In genomic region chr7:21773326-21773725, GRCh38 we compare ENCODE assay signal across 17 cellular contexts.
DNase-seq lines count a peak whose midpoint lies in the region; ATAC-seq and TF ChIP-seq lines count a peak whose summit lies in the region.
"Had no signal": no experiment of that assay in that cellular context is flagged by ENCODE, and none has a peak within 500 bp of the region (broad histone marks: within the 10 kb centered on the region; RNA-seq: fewer than 3 reads in every experiment).

No MANE protein-coding gene starts in this region.

- peak overlapping the region; percentile 89 for H3K27ac ChIP-seq in HUES48 (ENCODE audit: low read depth, low read length)
- H3K27ac ChIP-seq: HL-60, SJSA1 had no signal

- ATAC-seq in effector memory CD8-positive, alpha-beta T cell (replicated peaks) = no peak
- ATAC-seq: K562, PC-3 had no signal

- peaks cover 59% of the 10 kb centered on the region for H3K4me1 ChIP-seq in HUES48 (ENCODE audit: control insufficient read depth, insufficient read depth, low read length)
- H3K4me1 ChIP-seq: SJSA1 had no signal

- no peaks in the 10 kb centered on the region for H3K9me3 Mint-ChIP-seq in effector memory CD8-positive, alpha-beta T cell
- H3K9me3 Mint-ChIP-seq: CD14-positive monocyte had no signal

- H3K4me3 Mint-ChIP-seq in effector memory CD8-positive, alpha-beta T cell = no peak overlapping the region
- H3K4me3 Mint-ChIP-seq: CD14-positive monocyte had no signal

- DNase-seq in foreskin melanocyte (peak; percentile 12), middle frontal gyrus (ENCODE audit: extremely low spot score, low spot score) (peak; percentile 11), superior temporal gyrus (ENCODE audit: extremely low spot score) (peak; percentile 87), NCI-H2171 (lab: John Stamatoyannopoulos, UW) (no peak), erythroblast (lab: John Stamatoyannopoulos, UW) (no peak)
- DNase-seq in effector memory CD8-positive, alpha-beta T cell = no peak
- DNase-seq: COR-L47, HCEC 1CT, NCI-H187 treated with DMSO at 0.1 percent for 48 hours, NCI-H446, NCI-H748 treated with DMSO at 0.1 percent for 48 hours, PC-3 had no signal

- H3K27me3 Mint-ChIP-seq in effector memory CD8-positive, alpha-beta T cell = peaks cover 22 to 42% of the 10 kb centered on the region in 2 donors

- H3K27ac Mint-ChIP-seq in effector memory CD8-positive, alpha-beta T cell = no peak overlapping the region
- H3K27ac Mint-ChIP-seq: CD14-positive monocyte had no signal

- H3K27me3 ChIP-seq in HUES48 (ENCODE audit: control insufficient read depth, insufficient read depth, low read length) = no peaks in the 10 kb centered on the region
- H3K27me3 ChIP-seq: SJSA1 had no signal

- no peak for TF ChIP-seq POLR2A in erythroblast (IDR thresholded peaks at IDR 0.05; ENCODE audit: low read length)

- no peak overlapping the region for H3K4me3 ChIP-seq in HUES48 (ENCODE audit: low read depth, low read length)
- H3K4me3 ChIP-seq: K562, SJSA1 had no signal

- no peaks in the 10 kb centered on the region for H3K36me3 Mint-ChIP-seq in effector memory CD8-positive, alpha-beta T cell (ENCODE audit: insufficient read depth)
- H3K36me3 Mint-ChIP-seq: CD14-positive monocyte had no signal

- no peaks in the 10 kb centered on the region for H3K36me3 ChIP-seq in HUES48 (ENCODE audit: control insufficient read depth, insufficient read depth, low read length)
- H3K36me3 ChIP-seq: SJSA1 had no signal

- no peaks in the 10 kb centered on the region for H3K4me1 Mint-ChIP-seq in effector memory CD8-positive, alpha-beta T cell (ENCODE audit: low read depth in 2 of 2)

- no peaks in the 10 kb centered on the region for H3K9me3 ChIP-seq in HUES48 (ENCODE audit: control insufficient read depth, insufficient read depth, low read length)
- H3K9me3 ChIP-seq: SJSA1 had no signal

- H3K9ac ChIP-seq in HUES48 (ENCODE audit: low read depth, low read length) = no peak overlapping the region

Comparison
In these comparisons a context has a peak if more than half of its experiments do, and no peak if none do; other contexts are left out.
1. DNase-seq: peak in foreskin melanocyte (single experiment), middle frontal gyrus (single experiment) and superior temporal gyrus (single experiment); none in effector memory CD8-positive, alpha-beta T cell (0 of 3), NCI-H2171 (single experiment) and erythroblast (0 of 2).